20 cellular contexts compared by ENCODE assay signal in the genomic region with DNA sequence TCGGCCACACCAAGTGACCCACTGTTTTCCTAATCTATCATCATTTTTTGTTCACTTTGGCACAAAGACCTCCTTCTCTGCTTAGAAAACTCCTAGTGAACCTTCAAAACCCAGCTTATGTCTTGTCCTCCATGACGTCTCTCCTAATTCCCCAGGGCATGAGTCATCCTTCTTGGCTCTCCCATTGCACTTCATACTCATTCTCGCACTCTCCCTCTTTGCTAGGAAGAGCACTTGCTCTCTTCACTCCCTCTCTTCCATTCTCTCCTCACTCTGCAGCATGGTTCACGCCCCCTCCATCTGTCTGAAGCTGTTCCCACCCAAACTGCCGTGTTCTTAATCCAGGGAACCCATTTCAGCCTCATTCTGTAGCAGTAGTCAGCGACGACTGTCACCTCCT.
DNase-seq lines count a peak whose midpoint lies in the region; ATAC-seq and TF ChIP-seq lines count a peak whose summit lies in the region.
"Had no signal": no experiment of that assay in that cellular context is flagged by ENCODE, and none has a peak within 500 bp of the region (broad histone marks: within the 10 kb centered on the region; RNA-seq: fewer than 3 reads in every experiment).

No MANE protein-coding gene starts in this region.

- H3K27me3 ChIP-seq in left ventricle myocardium inferior (ENCODE audit: low read depth) = no peaks in the 10 kb centered on the region
- H3K27me3 ChIP-seq: SJCRH30 had no signal

- H3K9me3 ChIP-seq in left ventricle myocardium inferior (replicated peaks) = peaks cover 3% of the 10 kb centered on the region
- H3K9me3 ChIP-seq: SJCRH30 had no signal

- H3K27ac ChIP-seq in left ventricle myocardium inferior (replicated peaks) = no peak overlapping the region
- H3K27ac ChIP-seq: 22Rv1, HL-60, RWPE1, SJCRH30 had no signal

- DNase-seq in DMS 273 (lab: John Stamatoyannopoulos, UW; ENCODE audit: unreplicated experiment) = peak; percentile 15
- DNase-seq in DMS 273 treated with DMSO at 0.1 percent for 48 hours (lab: John Stamatoyannopoulos, UW) = no peak
- peak; percentile 20 for DNase-seq in NCI-H524 treated with DMSO at 0.1 percent for 48 hours (lab: John Stamatoyannopoulos, UW)
- DNase-seq in epithelial cell of esophagus (ENCODE audit: low read depth) = peak; percentile 28
- no peak for DNase-seq in NCI-H2081 treated with DMSO at 0.1 percent for 48 hours (lab: John Stamatoyannopoulos, UW)
- no peak for DNase-seq in AML-193 (lab: John Stamatoyannopoulos, UW)
- DNase-seq in left ventricle myocardium inferior = no peak
- DNase-seq: C1 segment of cervical spinal cord, DMS53, KG1, NCI-H1436, NCI-H2081, NCI-H526 treated with DMSO at 0.1 percent for 48 hours, OCI-M1, SJCRH30, T-cell had no signal

- intact Hi-C loops in left ventricle myocardium inferior (cut with micrococcal nuclease) = no loop called here

- peaks cover 12% of the 10 kb centered on the region for H3K36me3 ChIP-seq in left ventricle myocardium inferior
- H3K36me3 ChIP-seq: SJCRH30 had no signal

- H3K4me3 ChIP-seq in epithelial cell of esophagus (ENCODE audit: low read length) (no peak overlapping the region), left ventricle myocardium inferior (no peak overlapping the region)
- H3K4me3 ChIP-seq: SJCRH30 had no signal

- TF ChIP-seq CTCF in epithelial cell of esophagus (IDR thresholded peaks at IDR 0.05; ENCODE audit: insufficient read depth, low read depth, low read length, missing control alignments) (no peak), left ventricle myocardium inferior (IDR thresholded peaks at IDR 0.05; ENCODE audit: borderline replicate concordance) (no peak)

- peaks cover 8% of the 10 kb centered on the region for H3K4me1 ChIP-seq in left ventricle myocardium inferior
- H3K4me1 ChIP-seq: SJCRH30 had no signal

- ATAC-seq in HG03520 (IDR thresholded peaks at IDR 0.05; ENCODE audit: unreplicated experiment) = no peak
- ATAC-seq: T-cell had no signal

Comparison
In these comparisons a context has a peak if more than half of its experiments do, and no peak if none do; other contexts are left out.
1. DNase-seq: peak in DMS 273 (single experiment), NCI-H524 treated with DMSO at 0.1 percent for 48 hours (single experiment) and epithelial cell of esophagus (single experiment); none in DMS 273 treated with DMSO at 0.1 percent for 48 hours (single experiment), NCI-H2081 treated with DMSO at 0.1 percent for 48 hours (single experiment), AML-193 (0 of 2) and left ventricle myocardium inferior (single experiment).